ENCODE assay signal across 19 cellular contexts in genomic region chr5:131226899-131227298, GRCh38. TPM values are rescaled to one million over a fixed set of nuclear protein-coding genes. Genes with fewer than 3 reads are reported as not detected.
DNase-seq lines count a peak whose midpoint lies in the region; ATAC-seq, FAIRE-seq and TF ChIP-seq lines count a peak whose summit lies in the region.
"Had no signal": no experiment of that assay in that cellular context is flagged by ENCODE, and none has a peak within 500 bp of the region (broad histone marks: within the 10 kb centered on the region; RNA-seq: fewer than 3 reads in every experiment).

No MANE protein-coding gene starts in this region.

- H3K27ac ChIP-seq in astrocyte (ENCODE audit: low read depth, low read length) (no peak overlapping the region), fibroblast of lung (ENCODE audit: insufficient read depth, low read length) (no peak overlapping the region)
- H3K27ac ChIP-seq: HL-60 had no signal

- no peaks in the 10 kb centered on the region for H3K27me3 Mint-ChIP-seq in astrocyte (ENCODE audit: low read depth, unreplicated experiment)
- H3K27me3 Mint-ChIP-seq: CD4-positive, CD25-positive, alpha-beta regulatory T cell; CD8-positive, alpha-beta memory T cell had no signal

- no peaks in the 10 kb centered on the region for H3K9me3 Mint-ChIP-seq in astrocyte (ENCODE audit: unreplicated experiment)
- H3K9me3 Mint-ChIP-seq: CD4-positive, CD25-positive, alpha-beta regulatory T cell; CD8-positive, alpha-beta memory T cell; HFFc6 had no signal

- no peaks in the 10 kb centered on the region for H3K79me2 ChIP-seq in astrocyte (ENCODE audit: insufficient read depth, low read length)
- no peaks in the 10 kb centered on the region for H3K79me2 ChIP-seq in fibroblast of lung (ENCODE audit: control insufficient read depth, insufficient read depth, low read length)

- H4K20me1 ChIP-seq in astrocyte (ENCODE audit: insufficient read depth, low read length) (no peaks in the 10 kb centered on the region), fibroblast of lung (ENCODE audit: control insufficient read depth, extremely low read depth, insufficient read depth, low read length) (no peaks in the 10 kb centered on the region)

- no peak overlapping the region for H3K4me3 Mint-ChIP-seq in astrocyte (ENCODE audit: unreplicated experiment)
- H3K4me3 Mint-ChIP-seq: CD4-positive, CD25-positive, alpha-beta regulatory T cell; CD8-positive, alpha-beta memory T cell; HFFc6 had no signal

- H3K4me3 ChIP-seq in astrocyte (ENCODE audit: insufficient read depth, low read depth, low read length), result no peak overlapping the region
- no peak overlapping the region for H3K4me3 ChIP-seq in fibroblast of lung (replicated peaks in 1 of 4; ENCODE audit: control extremely low read depth in 1 of 4, insufficient read depth in 1 of 4, low read depth in 3 of 4, low read length in 4 of 4)
- H3K4me3 ChIP-seq in mucosa of descending colon, result no peak overlapping the region

- ATAC-seq in mucosa of descending colon, result no peak
- ATAC-seq: HCT116 had no signal

- H3K4me1 ChIP-seq in astrocyte (ENCODE audit: insufficient read depth, low read length) (no peaks in the 10 kb centered on the region), fibroblast of lung (ENCODE audit: control insufficient read depth, extremely low read depth, insufficient read depth, low read length) (no peaks in the 10 kb centered on the region), mucosa of descending colon (ENCODE audit: low read depth) (peaks cover 19% of the 10 kb centered on the region)
- H3K4me1 ChIP-seq: BE2C, Caco-2 had no signal

- no peaks in the 10 kb centered on the region for H3K9me3 ChIP-seq in astrocyte (ENCODE audit: insufficient read depth, low read depth, low read length)
- H3K9me3 ChIP-seq in fibroblast of lung (ENCODE audit: control insufficient read depth, insufficient read depth, low read depth, low read length), result no peaks in the 10 kb centered on the region
- H3K9me3 ChIP-seq in mucosa of descending colon, result no peaks in the 10 kb centered on the region
- H3K9me3 ChIP-seq: BE2C, Caco-2 had no signal

- no peak overlapping the region for H3K27ac Mint-ChIP-seq in astrocyte (ENCODE audit: unreplicated experiment)
- H3K27ac Mint-ChIP-seq: CD4-positive, CD25-positive, alpha-beta regulatory T cell; CD8-positive, alpha-beta memory T cell; HFFc6 had no signal

- H3K9ac ChIP-seq in astrocyte (ENCODE audit: low read length), result no peak overlapping the region
- H3K9ac ChIP-seq in fibroblast of lung (ENCODE audit: insufficient read depth, low read length), result no peak overlapping the region

- H3K27me3 ChIP-seq in astrocyte (ENCODE audit: insufficient read depth, low read length) (no peaks in the 10 kb centered on the region), fibroblast of lung (ENCODE audit: control insufficient read depth, insufficient read depth, low read length) (no peaks in the 10 kb centered on the region)
- H3K27me3 ChIP-seq: BE2C had no signal

- H3K4me2 ChIP-seq in astrocyte (ENCODE audit: low read length) (no peak overlapping the region), fibroblast of lung (ENCODE audit: extremely low read depth, insufficient read depth, low read length) (no peak overlapping the region)

- intact Hi-C loops in mucosa of descending colon (cut with DNase I, micrococcal nuclease), result no loop called here

- no peaks in the 10 kb centered on the region for H3K36me3 Mint-ChIP-seq in astrocyte (ENCODE audit: low read depth, unreplicated experiment)
- H3K36me3 Mint-ChIP-seq: CD4-positive, CD25-positive, alpha-beta regulatory T cell; CD8-positive, alpha-beta memory T cell had no signal

- H3K36me3 ChIP-seq in astrocyte (ENCODE audit: insufficient read depth, low read length), result no peaks in the 10 kb centered on the region
- no peaks in the 10 kb centered on the region for H3K36me3 ChIP-seq in fibroblast of lung (ENCODE audit: control insufficient read depth, insufficient read depth, low read length)
- H3K36me3 ChIP-seq in mucosa of descending colon (ENCODE audit: low read depth), result no peaks in the 10 kb centered on the region
- H3K36me3 ChIP-seq: BE2C had no signal

- TF ChIP-seq CTCF in astrocyte (IDR thresholded peaks at IDR 0.05; ENCODE audit: insufficient read depth, low read depth, low read length) (no peak), fibroblast of lung (conservative IDR thresholded peaks at IDR 0.05 in 1 of 2, IDR thresholded peaks at IDR 0.05 in 1 of 2; ENCODE audit: low read depth in 1 of 2, low read length in 2 of 2) (no peak), mucosa of descending colon (IDR thresholded peaks at IDR 0.05) (no peak)

- peak; percentile 43 for DNase-seq in M059J (ENCODE audit: low read depth)
- DNase-seq in astrocyte (ENCODE audit: low read depth), result peak; percentile 20
- DNase-seq in fibroblast of lung (ENCODE audit: low read depth in 2 of 2), result peak; percentile 40 to 79
- no peak for DNase-seq in middle frontal gyrus (ENCODE audit: extremely low spot score, low spot score)
- no peak for DNase-seq in mucosa of descending colon
- no peak for DNase-seq in AG20443 (ENCODE audit: low spot score)
- DNase-seq: BE2C; C1 segment of cervical spinal cord; Caco-2; CD4-positive, CD25-positive, alpha-beta regulatory T cell; CD8-positive, alpha-beta memory T cell; GDM1; GOT3; H7; HFFc6 had no signal

- H3K4me1 Mint-ChIP-seq in astrocyte (ENCODE audit: low read depth, unreplicated experiment), result peaks cover 6% of the 10 kb centered on the region

- H2AFZ ChIP-seq in astrocyte (ENCODE audit: low read depth, low read length) (no peak overlapping the region), fibroblast of lung (ENCODE audit: low read length) (no peak overlapping the region)

- no peak for FAIRE-seq in astrocyte (lab: Jason Lieb, UNC)
- FAIRE-seq: D721Med, GM18507 had no signal

RNA-seq across cellular contexts. Expression of gene CDC42SE2, which starts 37.0 kb away (rescaled TPM):
- 22.0 and 31.1 TPM in 2 replicates for total RNA-seq in M059J (2014; rRNA removed; shearing (Covaris generic))
- total RNA-seq in astrocyte (18.5 and 24.1 TPM in 2 replicates), fibroblast of lung (16.4 and 26.1 TPM in 2 replicates), mucosa of descending colon (100 to 1,000 TPM in 2 of 3 donors, 10 to 100 TPM in 1; 60.5 to 116 (median 101) TPM)
- 26.1 and 26.5 TPM in 2 replicates for polyA plus RNA-seq in fibroblast of lung
- 13.2 and 13.4 TPM in 2 replicates for polyA plus RNA-seq in fibroblast of lung (2012)
- polyA minus RNA-seq in fibroblast of lung (ENCODE audit: low replicate concordance), result 4.1 and 8.4 TPM in 2 replicates

RNA-seq across cellular contexts. Expression of gene LYRM7, which starts 56.2 kb away (rescaled TPM):
- total RNA-seq in M059J (2014; rRNA removed; shearing (Covaris generic)), result 4.2 and 8.4 TPM in 2 replicates
- total RNA-seq in astrocyte (6.6 and 7.0 TPM in 2 replicates), fibroblast of lung (6.4 and 6.9 TPM in 2 replicates), mucosa of descending colon (10 to 100 TPM; 11.2 to 12.9 (median 11.7) TPM)
- 4.8 and 5.2 TPM in 2 replicates for polyA plus RNA-seq in fibroblast of lung
- 4.5 and 4.6 TPM in 2 replicates for polyA plus RNA-seq in fibroblast of lung (2012)
- 0.47 and 0.96 TPM in 2 replicates for polyA minus RNA-seq in fibroblast of lung (ENCODE audit: low replicate concordance)

Comparison
In these comparisons a context has a peak if more than half of its experiments do, and no peak if none do; other contexts are left out.
1. DNase-seq: peak in M059J (single experiment), astrocyte (single experiment) and fibroblast of lung (2 of 2); none in middle frontal gyrus (single experiment), mucosa of descending colon (0 of 3) and AG20443 (single experiment).